12 cellular contexts compared by ENCODE assay signal in the genomic region with DNA sequence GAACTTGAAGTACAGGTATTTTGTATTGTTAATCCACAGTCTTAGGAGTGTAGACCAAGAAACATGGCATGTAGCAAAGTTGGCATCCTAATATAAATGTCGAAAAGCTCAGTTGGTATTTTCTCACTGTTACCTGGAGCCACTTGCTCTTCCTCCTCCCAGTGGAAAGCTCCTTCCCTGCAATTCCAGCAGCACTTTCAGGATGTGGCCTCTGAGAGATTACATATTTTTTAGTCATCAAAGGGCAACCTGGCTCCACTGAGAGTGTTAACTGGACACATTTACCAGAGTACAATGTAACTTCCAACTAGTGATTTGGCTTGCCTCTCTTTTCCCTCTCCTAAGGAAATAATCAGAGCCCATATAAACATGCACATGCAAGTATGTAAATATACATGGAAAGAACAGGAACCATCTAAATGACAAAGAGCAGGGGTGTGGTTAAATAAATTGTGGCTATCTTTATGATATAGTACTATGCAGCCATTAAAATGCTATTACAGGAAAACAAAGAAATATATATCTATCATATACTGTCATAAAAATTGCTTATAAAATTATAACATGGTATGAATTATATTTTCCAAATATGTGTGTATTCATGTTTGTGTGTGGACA. TPM values are rescaled to one million over a fixed set of nuclear protein-coding genes. Genes with fewer than 3 reads are reported as not detected.
DNase-seq lines count a peak whose midpoint lies in the region; ATAC-seq and TF ChIP-seq lines count a peak whose summit lies in the region.
"Had no signal": no experiment of that assay in that cellular context is flagged by ENCODE, and none has a peak within 500 bp of the region (broad histone marks: within the 10 kb centered on the region; RNA-seq: fewer than 3 reads in every experiment).

No MANE protein-coding gene starts in this region.

- H3K9me3 Mint-ChIP-seq in activated CD8-positive, alpha-beta T cell treated with anti-CD3 and anti-CD28 coated beads for 36 hours = peaks cover 3% of the 10 kb centered on the region
- no peaks in the 10 kb centered on the region for H3K9me3 Mint-ChIP-seq in activated CD8-positive, alpha-beta T cell treated with anti-CD3 and anti-CD28 coated beads, Interleukin-2, amount 10 ng/mL, durations not matched to agents 7 days and 5 days (ENCODE audit: insufficient read depth)
- H3K9me3 Mint-ChIP-seq: activated B cell treated with CpG ODN at 0.5 μM for 24 hours had no signal

- no peak for DNase-seq in activated CD8-positive, alpha-beta T cell treated with anti-CD3 and anti-CD28 coated beads for 36 hours
- DNase-seq in activated CD8-positive, alpha-beta T cell treated with anti-CD3 and anti-CD28 coated beads, Interleukin-2, amount 10 ng/mL, durations not matched to agents 7 days and 5 days = no peak
- DNase-seq in M059J (ENCODE audit: low read depth) = peak; percentile 64
- DNase-seq in breast epithelium (ENCODE audit: low spot score in 2 of 2) = no peak
- no peak for DNase-seq in retinal pigment epithelial cell (ENCODE audit: low read depth)
- DNase-seq in SW 1271 (lab: John Stamatoyannopoulos, UW) = no peak
- no peak for DNase-seq in pons (ENCODE audit: low spot score)
- DNase-seq: activated B cell treated with CpG ODN at 0.5 μM for 24 hours, activated T-cell treated with anti-CD3 and anti-CD28 coated beads for 4 hours, NCI-H1105 had no signal

- no peak for TF ChIP-seq POLR2A in breast epithelium (IDR thresholded peaks at IDR 0.05)

- POLR2A ChIA-PET in activated CD8-positive, alpha-beta T cell treated with anti-CD3 and anti-CD28 coated beads for 36 hours (lab: Charles Lee) = interaction anchor here (0.6 to 2.4 kb wide), 8 partner anchors 10 to 182 kb away, joined by 3 to 14 read pairs (median 4); partner anchors contain the start of gene EED
- POLR2A ChIA-PET in activated CD8-positive, alpha-beta T cell treated with anti-CD3 and anti-CD28 coated beads, Interleukin-2, amount 10 ng/mL, durations not matched to agents 7 days and 5 days (lab: Charles Lee) = interaction anchor here (0.6 kb wide), 1 partner anchor 181 kb away, joined by 3 read pairs; no protein-coding TSS in a partner anchor

- no peak overlapping the region for H3K4me3 Mint-ChIP-seq in activated CD8-positive, alpha-beta T cell treated with anti-CD3 and anti-CD28 coated beads for 36 hours
- no peak overlapping the region for H3K4me3 Mint-ChIP-seq in activated CD8-positive, alpha-beta T cell treated with anti-CD3 and anti-CD28 coated beads, Interleukin-2, amount 10 ng/mL, durations not matched to agents 7 days and 5 days
- H3K4me3 Mint-ChIP-seq: activated B cell treated with CpG ODN at 0.5 μM for 24 hours had no signal

- TF ChIP-seq CTCF in activated CD8-positive, alpha-beta T cell treated with anti-CD3 and anti-CD28 coated beads for 36 hours (IDR thresholded peaks at IDR 0.05) = no peak
- no peak for TF ChIP-seq CTCF in breast epithelium (IDR thresholded peaks at IDR 0.05)
- peak; percentile 24 for TF ChIP-seq CTCF in retinal pigment epithelial cell (conservative IDR thresholded peaks at IDR 0.05; ENCODE audit: low read depth, low read length)

- CTCF ChIA-PET in activated CD8-positive, alpha-beta T cell treated with anti-CD3 and anti-CD28 coated beads for 36 hours (lab: Charles Lee) = interaction anchor here (0.9 to 3.9 kb wide), 7 partner anchors 9 to 189 kb away, joined by 3 to 27 read pairs (median 6); partner anchors contain the start of gene PICALM
- CTCF ChIA-PET in activated CD8-positive, alpha-beta T cell treated with anti-CD3 and anti-CD28 coated beads, Interleukin-2, amount 10 ng/mL, durations not matched to agents 7 days and 5 days (lab: Charles Lee) = interaction anchor here (1.2 to 3.3 kb wide), 6 partner anchors 12 to 189 kb away, joined by 3 to 14 read pairs (median 6); partner anchors contain the start of gene EED

- H3K4me1 Mint-ChIP-seq in activated CD8-positive, alpha-beta T cell treated with anti-CD3 and anti-CD28 coated beads for 36 hours (ENCODE audit: low read depth) = peaks cover 66% of the 10 kb centered on the region
- H3K4me1 Mint-ChIP-seq in activated CD8-positive, alpha-beta T cell treated with anti-CD3 and anti-CD28 coated beads, Interleukin-2, amount 10 ng/mL, durations not matched to agents 7 days and 5 days (ENCODE audit: low read depth) = peaks cover 13% of the 10 kb centered on the region

- H3K27me3 ChIP-seq in breast epithelium = no peaks in the 10 kb centered on the region
- H3K27me3 ChIP-seq: neutrophil had no signal

- H3K27me3 Mint-ChIP-seq in activated CD8-positive, alpha-beta T cell treated with anti-CD3 and anti-CD28 coated beads for 36 hours = no peaks in the 10 kb centered on the region
- H3K27me3 Mint-ChIP-seq in activated CD8-positive, alpha-beta T cell treated with anti-CD3 and anti-CD28 coated beads, Interleukin-2, amount 10 ng/mL, durations not matched to agents 7 days and 5 days (ENCODE audit: low read depth) = no peaks in the 10 kb centered on the region
- H3K27me3 Mint-ChIP-seq: activated B cell treated with CpG ODN at 0.5 μM for 24 hours had no signal

- H3K36me3 Mint-ChIP-seq in activated CD8-positive, alpha-beta T cell treated with anti-CD3 and anti-CD28 coated beads for 36 hours (ENCODE audit: low read depth) = peaks cover 3% of the 10 kb centered on the region
- no peaks in the 10 kb centered on the region for H3K36me3 Mint-ChIP-seq in activated CD8-positive, alpha-beta T cell treated with anti-CD3 and anti-CD28 coated beads, Interleukin-2, amount 10 ng/mL, durations not matched to agents 7 days and 5 days (ENCODE audit: low read depth)

- intact Hi-C loops in activated CD8-positive, alpha-beta T cell treated with anti-CD3 and anti-CD28 coated beads for 36 hours (cut with micrococcal nuclease) = no loop called here
- intact Hi-C loops in breast epithelium (cut with DNase I; ENCODE audit: low total_unique reads) = no loop called here

- no peaks in the 10 kb centered on the region for H3K4me1 ChIP-seq in breast epithelium

- H3K4me3 ChIP-seq in breast epithelium = no peak overlapping the region
- no peak overlapping the region for H3K4me3 ChIP-seq in retinal pigment epithelial cell (ENCODE audit: low read length)

- peak overlapping the region; percentile 14 to 35 for H3K27ac ChIP-seq in breast epithelium
- H3K27ac ChIP-seq: neutrophil had no signal

- no peaks in the 10 kb centered on the region for H3K9me3 ChIP-seq in breast epithelium
- H3K9me3 ChIP-seq: neutrophil had no signal

- H3K27ac Mint-ChIP-seq in activated CD8-positive, alpha-beta T cell treated with anti-CD3 and anti-CD28 coated beads for 36 hours = peak overlapping the region; percentile 96
- no peak overlapping the region for H3K27ac Mint-ChIP-seq in activated CD8-positive, alpha-beta T cell treated with anti-CD3 and anti-CD28 coated beads, Interleukin-2, amount 10 ng/mL, durations not matched to agents 7 days and 5 days
- H3K27ac Mint-ChIP-seq: activated B cell treated with CpG ODN at 0.5 μM for 24 hours had no signal

- ATAC-seq in activated CD8-positive, alpha-beta T cell treated with anti-CD3 and anti-CD28 coated beads for 36 hours = no peak
- ATAC-seq in activated CD8-positive, alpha-beta T cell treated with anti-CD3 and anti-CD28 coated beads, Interleukin-2, amount 10 ng/mL, durations not matched to agents 7 days and 5 days = no peak
- ATAC-seq in GM18873 (IDR thresholded peaks at IDR 0.05; ENCODE audit: low FRiP score, unreplicated experiment) = no peak

- no peaks in the 10 kb centered on the region for H3K36me3 ChIP-seq in breast epithelium
- H3K36me3 ChIP-seq: neutrophil had no signal

RNA-seq across cellular contexts. Expression of gene EED, which starts 14.2 kb away (rescaled TPM):
- 100 to 1,000 TPM; 114 to 117 TPM for total RNA-seq in activated CD8-positive, alpha-beta T cell treated with anti-CD3 and anti-CD28 coated beads for 36 hours
- 10 to 100 TPM; 44.8 to 48.3 TPM for total RNA-seq in activated CD8-positive, alpha-beta T cell treated with anti-CD3 and anti-CD28 coated beads, Interleukin-2, amount 10 ng/mL, durations not matched to agents 7 days and 5 days
- 35.6 and 37.7 TPM in 2 replicates for total RNA-seq in M059J (2014; rRNA removed; shearing (Covaris generic))
- 10 to 100 TPM; 14.6 to 39.4 (median 26.2) TPM for total RNA-seq in breast epithelium
